22 cellular contexts compared by ENCODE assay signal in genomic region chr7:122618603-122619189, GRCh38.
"Had no signal": no experiment of that assay in that cellular context is flagged by ENCODE, and none has a peak within 500 bp of the region (broad histone marks: within the 10 kb centered on the region; RNA-seq: fewer than 3 reads in every experiment).

No MANE protein-coding gene starts in this region.

- H3K27me3 ChIP-seq: ovary, sigmoid colon, testis, tibial artery had no signal

- H3K4me3 Mint-ChIP-seq: memory B cell; natural killer cell; neural crest cell; stimulated activated memory B cell treated with anti-CD40 and anti-IgM and Interleukin-4, amounts not matched to agents 10 μg/mL and 1 μg/mL and 100 μg/mL, for 72 hours; type B pancreatic cell had no signal

- H3K4me3 ChIP-seq: lung, ovary, psoas muscle, sigmoid colon, testis, tibial artery had no signal

- H3K9me3 ChIP-seq: ovary, psoas muscle, sigmoid colon, testis, tibial artery had no signal

- H3K27ac ChIP-seq: ovary, psoas muscle, sigmoid colon, testis, tibial artery had no signal

- H3K4me1 Mint-ChIP-seq: memory B cell; natural killer cell; neural crest cell; stimulated activated memory B cell treated with anti-CD40 and anti-IgM and Interleukin-4, amounts not matched to agents 10 μg/mL and 1 μg/mL and 100 μg/mL, for 72 hours had no signal

- H3K36me3 ChIP-seq: ovary, sigmoid colon, tibial artery had no signal

- H3K27ac Mint-ChIP-seq: memory B cell; natural killer cell; stimulated activated memory B cell treated with anti-CD40 and anti-IgM and Interleukin-4, amounts not matched to agents 10 μg/mL and 1 μg/mL and 100 μg/mL, for 72 hours; type B pancreatic cell had no signal

- ATAC-seq: left lobe of liver; natural killer cell; psoas muscle; right cardiac atrium; stimulated activated memory B cell treated with anti-CD40 and anti-IgM and Interleukin-4, amounts not matched to agents 10 μg/mL and 1 μg/mL and 100 μg/mL, for 72 hours; stimulated activated naive CD8-positive, alpha-beta T cell treated with anti-CD3 and anti-CD28 coated beads, Interleukin-15, Interleukin-2, amounts not matched to agents 100 U/mL and 50 U/mL, for 24 hours had no signal

- DNase-seq: cortex of kidney; effector CD4-positive, alpha-beta T cell; natural killer cell; nucleus accumbens; ovary; posterior cingulate gyrus; psoas muscle; right cardiac atrium; sigmoid colon; stimulated activated CD4-positive, alpha-beta T cell treated with anti-CD3 and anti-CD28 coated beads, Interleukin-4, amount 100 ng/mL, for 4 hours; stimulated activated naive CD8-positive, alpha-beta T cell treated with anti-CD3 and anti-CD28 coated beads, Interleukin-15, Interleukin-2, amounts not matched to agents 100 U/mL and 50 U/mL, for 24 hours; substantia nigra; testis; tibial artery had no signal

- FAIRE-seq: frontal cortex, keratinocyte had no signal

- H3K9me3 Mint-ChIP-seq: memory B cell; neural crest cell; stimulated activated memory B cell treated with anti-CD40 and anti-IgM and Interleukin-4, amounts not matched to agents 10 μg/mL and 1 μg/mL and 100 μg/mL, for 72 hours; type B pancreatic cell had no signal

- H3K36me3 Mint-ChIP-seq: memory B cell; natural killer cell; stimulated activated memory B cell treated with anti-CD40 and anti-IgM and Interleukin-4, amounts not matched to agents 10 μg/mL and 1 μg/mL and 100 μg/mL, for 72 hours; type B pancreatic cell had no signal

- H3K27me3 Mint-ChIP-seq: memory B cell; stimulated activated memory B cell treated with anti-CD40 and anti-IgM and Interleukin-4, amounts not matched to agents 10 μg/mL and 1 μg/mL and 100 μg/mL, for 72 hours; type B pancreatic cell had no signal

- H3K4me1 ChIP-seq: psoas muscle, sigmoid colon, testis, tibial artery had no signal
